Comparison of ENCODE assay signal across 1 cellular context in genomic region chr2:42971947-42972736, GRCh38.
TF ChIP-seq lines count a peak whose summit lies in the region.

No MANE protein-coding gene starts in this region.

TF ChIP-seq in GM12878, 131 proteins besides CTCF, POLR2A, EP300 and RAD21 (continued from another document):
- TF ChIP-seq, protein P1, sequence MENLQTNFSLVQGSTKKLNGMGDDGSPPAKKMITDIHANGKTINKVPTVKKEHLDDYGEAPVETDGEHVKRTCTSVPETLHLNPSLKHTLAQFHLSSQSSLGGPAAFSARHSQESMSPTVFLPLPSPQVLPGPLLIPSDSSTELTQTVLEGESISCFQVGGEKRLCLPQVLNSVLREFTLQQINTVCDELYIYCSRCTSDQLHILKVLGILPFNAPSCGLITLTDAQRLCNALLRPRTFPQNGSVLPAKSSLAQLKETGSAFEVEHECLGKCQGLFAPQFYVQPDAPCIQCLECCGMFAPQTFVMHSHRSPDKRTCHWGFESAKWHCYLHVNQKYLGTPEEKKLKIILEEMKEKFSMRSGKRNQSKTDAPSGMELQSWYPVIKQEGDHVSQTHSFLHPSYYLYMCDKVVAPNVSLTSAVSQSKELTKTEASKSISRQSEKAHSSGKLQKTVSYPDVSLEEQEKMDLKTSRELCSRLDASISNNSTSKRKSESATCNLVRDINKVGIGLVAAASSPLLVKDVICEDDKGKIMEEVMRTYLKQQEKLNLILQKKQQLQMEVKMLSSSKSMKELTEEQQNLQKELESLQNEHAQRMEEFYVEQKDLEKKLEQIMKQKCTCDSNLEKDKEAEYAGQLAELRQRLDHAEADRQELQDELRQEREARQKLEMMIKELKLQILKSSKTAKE (IDR thresholded peaks at IDR 0.05; ENCODE audit: low read depth, poor library complexity, severe bottlenecking), result peak; percentile 47
- TF ChIP-seq RB1 (IDR thresholded peaks at IDR 0.05; ENCODE audit: borderline replicate concordance), result no peak
- TF ChIP-seq BHLHE40 (IDR thresholded peaks at IDR 0.05; ENCODE audit: borderline replicate concordance in 1 of 2, low read depth in 2 of 2, low read length in 1 of 2), result peak in 1 of 2 experiments; percentile 13; a peak in 1 of 4 replicates
- peak; percentile 56; the same call in 1 of the 2 replicates for TF ChIP-seq PKNOX1 (IDR thresholded peaks at IDR 0.05)
